8 cellular contexts compared by ENCODE assay signal in genomic region chr11:62336949-62337681, GRCh38. TPM values are rescaled to one million over a fixed set of nuclear protein-coding genes. Genes with fewer than 3 reads are reported as not detected.
A peak's percentile ranks its signal among the peaks of the same experiment; 100 is the strongest.
DNase-seq lines count a peak whose midpoint lies in the region; FAIRE-seq and TF ChIP-seq lines count a peak whose summit lies in the region.

TSS of gene ASRGL1 (plus strand) at chr11:62337448. CDS start at chr11:62337978, 530 bp downstream.

- H3K27me3 ChIP-seq in OCI-LY3 (ENCODE audit: low read depth, low read length) (peaks cover 15% of the 10 kb centered on the region), esophagus squamous epithelium (peaks cover 0 to 76% (median 0%) of the 10 kb centered on the region in 4 donors), muscle layer of duodenum (ENCODE audit: low read depth, low read length) (no peaks in the 10 kb centered on the region)

- H3K9ac ChIP-seq in OCI-LY3 (ENCODE audit: low read length) = peak within 1 kb of the TSS; percentile 72

- TF ChIP-seq POLR2A in esophagus squamous epithelium (IDR thresholded peaks at IDR 0.05) = peak in 1 of 4 donors; percentile 22

- H3K27ac ChIP-seq in OCI-LY3 (ENCODE audit: low read length) = no peak within 1 kb of the TSS
- H3K27ac ChIP-seq in esophagus squamous epithelium = peak within 1 kb of the TSS in 3 of 4 donors; percentile 59 to 67 (median 62)
- H3K27ac ChIP-seq in muscle layer of duodenum (ENCODE audit: low read length) = no peak within 1 kb of the TSS

- TF ChIP-seq CTCF in OCI-LY3 (IDR thresholded peaks at IDR 0.05; ENCODE audit: low read depth, low read length) (no peak), esophagus squamous epithelium (IDR thresholded peaks at IDR 0.05) (peak in 1 of 6 experiments; percentile 11)

- H3K79me2 ChIP-seq in OCI-LY3 (ENCODE audit: low read length) = peaks cover 4% of the 10 kb centered on the region; the same call in 1 of the 2 replicates

- peak within 1 kb of the TSS; percentile 77 for H2AFZ ChIP-seq in OCI-LY3 (ENCODE audit: low read depth, low read length)

- intact Hi-C loops in esophagus squamous epithelium (cut with DNase I) = no loop called here

- no peaks in the 10 kb centered on the region for H4K20me1 ChIP-seq in OCI-LY3 (ENCODE audit: insufficient read depth, low read length)

- peak within 1 kb of the TSS; percentile 96 for H3K4me2 ChIP-seq in OCI-LY3 (ENCODE audit: low read length)

- peak; percentile 10 for DNase-seq in GM04504 (ENCODE audit: low read depth)
- DNase-seq in HTR-8/SVneo (ENCODE audit: insufficient read length, low spot score) = peak; percentile 55
- peak; percentile 79 to 81 for DNase-seq in activated T-cell treated with anti-CD3 and anti-CD28 coated beads, Interleukin-2, amount 50 U/mL, for 48 hours
- DNase-seq in esophagus squamous epithelium (lab: John Stamatoyannopoulos, UW) = no peak
- peak; percentile 46 to 49 for DNase-seq in stimulated activated CD8-positive, alpha-beta memory T cell treated with anti-CD3 and anti-CD28 coated beads, Interleukin-7, amount 100 ng/mL, for 1 hour (ENCODE audit: low read depth in 2 of 2)
- DNase-seq in amniotic stem cell (lab: John Stamatoyannopoulos, UW) = no peak

- H3K36me3 ChIP-seq in OCI-LY3 (replicated peaks; ENCODE audit: low read depth, low read length) (no peaks in the 10 kb centered on the region), esophagus squamous epithelium (no peaks in the 10 kb centered on the region), muscle layer of duodenum (ENCODE audit: control insufficient read depth in 1 of 2, insufficient read depth in 2 of 2, low read length in 2 of 2) (no peaks in the 10 kb centered on the region)

- no peak for FAIRE-seq in HTR-8/SVneo (lab: Jason Lieb, UNC)

- H3K9me3 ChIP-seq in OCI-LY3 (ENCODE audit: insufficient read depth, low read length) (no peaks in the 10 kb centered on the region), esophagus squamous epithelium (no peaks in the 10 kb centered on the region), muscle layer of duodenum (ENCODE audit: control insufficient read depth in 1 of 2, low read length in 2 of 2) (no peaks in the 10 kb centered on the region)

- H3K4me1 ChIP-seq in OCI-LY3 (ENCODE audit: low read length) = peaks cover 11% of the 10 kb centered on the region
- H3K4me1 ChIP-seq in esophagus squamous epithelium = peaks cover 0 to 17% (median 9%) of the 10 kb centered on the region in 3 donors
- no peaks in the 10 kb centered on the region for H3K4me1 ChIP-seq in muscle layer of duodenum (ENCODE audit: control insufficient read depth in 1 of 2, insufficient read depth in 2 of 2, low read length in 2 of 2)

- WGBS in esophagus squamous epithelium, 2 donors = 52 to 64% methylated on average over 16 to 21 of the region's 67 CpGs

- peak within 1 kb of the TSS; percentile 89 for H3K4me3 ChIP-seq in OCI-LY3 (ENCODE audit: low read length)
- peak within 1 kb of the TSS; percentile 33 to 75 (median 64) for H3K4me3 ChIP-seq in esophagus squamous epithelium
- H3K4me3 ChIP-seq in muscle layer of duodenum (ENCODE audit: low read depth in 1 of 2, low read length in 2 of 2) = peak within 1 kb of the TSS; percentile 65 to 73

RNA-seq across cellular contexts. Expression of gene ASRGL1, which starts in this region (rescaled TPM):
- total RNA-seq in esophagus squamous epithelium = 1 to 10 TPM in 2 of 4 donors, under 1 TPM in 1, not detected in 1; 0.66 to 7.6 (median 4.4) TPM

Comparison
In these comparisons a context has a peak if more than half of its experiments do, and no peak if none do; other contexts are left out.
1. DNase-seq: peak in GM04504 (single experiment), HTR-8/SVneo (single experiment), activated T-cell treated with anti-CD3 and anti-CD28 coated beads, Interleukin-2, amount 50 U/mL, for 48 hours (2 of 2) and stimulated activated CD8-positive, alpha-beta memory T cell treated with anti-CD3 and anti-CD28 coated beads, Interleukin-7, amount 100 ng/mL, for 1 hour (2 of 2); none in esophagus squamous epithelium (single experiment) and amniotic stem cell (single experiment).
2. H3K27ac ChIP-seq: peak in esophagus squamous epithelium (3 of 4); none in OCI-LY3 (single experiment) and muscle layer of duodenum (single experiment).
3. Peak in every context shown above with its lines, with median percentiles within 50 percentile points of each other: H3K4me3 ChIP-seq.